1 cellular context compared by ENCODE assay signal in the genomic region with DNA sequence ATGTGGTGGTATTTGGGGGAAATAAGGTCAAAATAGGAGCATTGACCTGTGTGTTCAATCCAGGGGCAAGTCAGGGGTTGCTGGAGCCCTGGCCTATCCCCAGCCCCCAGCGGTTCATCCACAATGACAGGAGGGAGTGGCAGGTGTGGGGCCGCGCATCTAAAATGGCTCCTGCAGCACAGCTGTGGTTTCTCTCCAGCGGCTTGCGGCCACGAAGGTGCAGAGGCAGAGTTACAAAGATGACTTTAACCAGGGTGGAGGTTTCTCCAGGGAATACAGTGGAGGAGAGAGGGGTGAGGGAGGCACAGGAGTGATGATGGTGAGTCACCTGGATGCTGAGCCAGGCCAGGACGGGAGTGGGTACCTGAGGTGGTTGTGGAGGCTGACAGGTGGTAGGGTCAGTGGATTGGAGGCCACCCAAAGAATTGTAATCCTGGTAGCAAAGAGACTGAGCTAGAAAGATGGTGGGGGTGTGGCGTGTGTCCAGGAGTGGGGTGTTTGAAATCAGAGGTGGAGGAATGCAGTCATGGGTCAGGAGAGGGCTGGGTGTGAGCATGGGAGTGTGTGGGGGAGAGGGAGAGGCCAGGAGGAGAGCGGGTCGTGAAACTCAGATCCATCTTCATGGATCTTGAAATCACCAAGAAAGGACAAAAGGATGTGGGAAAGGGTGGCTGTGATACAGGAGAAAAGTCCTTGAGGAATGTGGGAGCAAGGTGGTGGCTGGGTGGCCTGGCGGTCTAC.
TF ChIP-seq lines count a peak whose summit lies in the region.

No MANE protein-coding gene starts in this region.

TF ChIP-seq in HCT116, 20 proteins besides CTCF, POLR2A, EP300 and RAD21:
- TF ChIP-seq TCF7L2 (IDR thresholded peaks at IDR 0.05; ENCODE audit: borderline replicate concordance, extremely low read depth, insufficient read depth, insufficient read length) (no peak), SP1 (IDR thresholded peaks at IDR 0.05; ENCODE audit: low read depth) (no peak), ZNF274 (IDR thresholded peaks at IDR 0.05; ENCODE audit: low read depth, low read length) (no peak), CEBPB (IDR thresholded peaks at IDR 0.05; ENCODE audit: low read depth) (no peak), CBX3 (IDR thresholded peaks at IDR 0.05; ENCODE audit: low read depth) (no peak), POLR2AphosphoS5 (IDR thresholded peaks at IDR 0.05; ENCODE audit: low read depth, low read length) (no peak)
- TF ChIP-seq, protein P1, sequence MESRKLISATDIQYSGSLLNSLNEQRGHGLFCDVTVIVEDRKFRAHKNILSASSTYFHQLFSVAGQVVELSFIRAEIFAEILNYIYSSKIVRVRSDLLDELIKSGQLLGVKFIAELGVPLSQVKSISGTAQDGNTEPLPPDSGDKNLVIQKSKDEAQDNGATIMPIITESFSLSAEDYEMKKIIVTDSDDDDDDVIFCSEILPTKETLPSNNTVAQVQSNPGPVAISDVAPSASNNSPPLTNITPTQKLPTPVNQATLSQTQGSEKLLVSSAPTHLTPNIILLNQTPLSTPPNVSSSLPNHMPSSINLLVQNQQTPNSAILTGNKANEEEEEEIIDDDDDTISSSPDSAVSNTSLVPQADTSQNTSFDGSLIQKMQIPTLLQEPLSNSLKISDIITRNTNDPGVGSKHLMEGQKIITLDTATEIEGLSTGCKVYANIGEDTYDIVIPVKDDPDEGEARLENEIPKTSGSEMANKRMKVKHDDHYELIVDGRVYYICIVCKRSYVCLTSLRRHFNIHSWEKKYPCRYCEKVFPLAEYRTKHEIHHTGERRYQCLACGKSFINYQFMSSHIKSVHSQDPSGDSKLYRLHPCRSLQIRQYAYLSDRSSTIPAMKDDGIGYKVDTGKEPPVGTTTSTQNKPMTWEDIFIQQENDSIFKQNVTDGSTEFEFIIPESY (IDR thresholded peaks at IDR 0.05; ENCODE audit: extremely low read depth, insufficient replicate concordance, low read length), result no peak
- TF ChIP-seq, protein P2, sequence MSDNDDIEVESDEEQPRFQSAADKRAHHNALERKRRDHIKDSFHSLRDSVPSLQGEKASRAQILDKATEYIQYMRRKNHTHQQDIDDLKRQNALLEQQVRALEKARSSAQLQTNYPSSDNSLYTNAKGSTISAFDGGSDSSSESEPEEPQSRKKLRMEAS (IDR thresholded peaks at IDR 0.05), result no peak
